ENCODE assay signal across 27 cellular contexts in genomic region chr16:87938412-87938949, GRCh38. TPM values are rescaled to one million over a fixed set of nuclear protein-coding genes. Genes with fewer than 3 reads are reported as not detected.
"Had no signal": no experiment of that assay in that cellular context is flagged by ENCODE, and none has a peak within 500 bp of the region (broad histone marks: within the 10 kb centered on the region; RNA-seq: fewer than 3 reads in every experiment).

No MANE protein-coding gene starts in this region.

- FAIRE-seq: kidney had no signal

- H3K36me3 Mint-ChIP-seq: naive B cell; stimulated activated naive B cell treated with anti-CD40 and anti-IgM and Interleukin-4, amounts not matched to agents 10 μg/mL and 1 μg/mL and 100 μg/mL, for 72 hours had no signal

- DNase-seq: cortex of kidney; dorsolateral prefrontal cortex; effector CD8-positive, alpha-beta T cell; foreskin melanocyte; head of caudate nucleus; left colon; left ventricle myocardium superior; mesenchymal stem cell; naive B cell; spleen; stimulated activated CD4-positive, alpha-beta T cell treated with anti-CD3 and anti-CD28 coated beads, Interleukin-15, amount 100 ng/mL, for 24 hours; stimulated activated CD4-positive, alpha-beta T cell treated with anti-CD3 and anti-CD28 coated beads, Interleukin-1b, Interleukin-23, amount 100 ng/mL, for 48 hours; stimulated activated CD4-positive, alpha-beta T cell treated with anti-CD3 and anti-CD28 coated beads, Interleukin-4, amount 100 ng/mL, for 24 hours; stimulated activated naive B cell treated with anti-CD40 and anti-IgM and Interleukin-4, amounts not matched to agents 10 μg/mL and 1 μg/mL and 100 μg/mL, for 72 hours; trophoblast cell had no signal

- H2AFZ ChIP-seq: hepatocyte, parathyroid adenoma had no signal

- H3K4me2 ChIP-seq: hepatocyte had no signal

- H3K27me3 ChIP-seq: dorsolateral prefrontal cortex, hepatocyte, spleen had no signal

- H3K36me3 ChIP-seq: prostate gland, spleen had no signal

- H3K4me3 Mint-ChIP-seq: nephron; stimulated activated naive B cell treated with anti-CD40 and anti-IgM and Interleukin-4, amounts not matched to agents 10 μg/mL and 1 μg/mL and 100 μg/mL, for 72 hours had no signal

- H3K9me3 ChIP-seq: prostate gland, spleen had no signal

- H3K4me1 Mint-ChIP-seq: nephron had no signal

- H3K27ac ChIP-seq: dorsolateral prefrontal cortex, hepatocyte, parathyroid adenoma, prostate gland, spleen had no signal

- H3K4me1 ChIP-seq: parathyroid adenoma, prostate gland had no signal

- H3K9ac ChIP-seq: parathyroid adenoma had no signal

- H3K27ac Mint-ChIP-seq: nephron; stimulated activated naive B cell treated with anti-CD40 and anti-IgM and Interleukin-4, amounts not matched to agents 10 μg/mL and 1 μg/mL and 100 μg/mL, for 72 hours had no signal

- H3K4me3 ChIP-seq: dorsolateral prefrontal cortex, hepatocyte, lung, prostate gland, spleen had no signal

- ATAC-seq: left colon; left ventricle myocardium superior; sciatic nerve; stimulated activated naive B cell treated with anti-CD40 and anti-IgM and Interleukin-4, amounts not matched to agents 10 μg/mL and 1 μg/mL and 100 μg/mL, for 72 hours had no signal

- H3K79me2 ChIP-seq: hepatocyte, parathyroid adenoma had no signal

RNA-seq across cellular contexts. Expression of gene CA5A, which starts 2.2 kb away (rescaled TPM):
- total RNA-seq: kidney, left colon, left ventricle myocardium superior, omental fat pad, prostate gland, renal cortical epithelial cell, sciatic nerve, skeletal muscle tissue, spleen, urinary bladder had no signal
- polyA plus RNA-seq: esophagus, spleen, urinary bladder had no signal
